In genomic region chr15:38053786-38054185, GRCh38 we compare ENCODE assay signal across 1 cellular context.
TF ChIP-seq lines count a peak whose summit lies in the region.

No MANE protein-coding gene starts in this region.

TF ChIP-seq in IMR-90, 13 proteins besides CTCF, POLR2A, EP300 and RAD21 (continued from another document):
- TF ChIP-seq NFE2L2 (IDR thresholded peaks at IDR 0.05; ENCODE audit: low read depth, low read length) (no peak), SMC3 (IDR thresholded peaks at IDR 0.05; ENCODE audit: low read depth, low read length) (no peak), MAFK (IDR thresholded peaks at IDR 0.05; ENCODE audit: low read depth, low read length) (no peak), USF2 (IDR thresholded peaks at IDR 0.05; ENCODE audit: low read depth, low read length) (no peak), RCOR1 (IDR thresholded peaks at IDR 0.05; ENCODE audit: insufficient replicate concordance, low read length) (no peak), MXI1 (IDR thresholded peaks at IDR 0.05; ENCODE audit: borderline replicate concordance, low read depth, low read length) (no peak), CEBPB (IDR thresholded peaks at IDR 0.05; ENCODE audit: low read depth, low read length) (no peak), CHD1 (IDR thresholded peaks at IDR 0.05; ENCODE audit: low read depth, low read length) (no peak)
- TF ChIP-seq, protein P1, sequence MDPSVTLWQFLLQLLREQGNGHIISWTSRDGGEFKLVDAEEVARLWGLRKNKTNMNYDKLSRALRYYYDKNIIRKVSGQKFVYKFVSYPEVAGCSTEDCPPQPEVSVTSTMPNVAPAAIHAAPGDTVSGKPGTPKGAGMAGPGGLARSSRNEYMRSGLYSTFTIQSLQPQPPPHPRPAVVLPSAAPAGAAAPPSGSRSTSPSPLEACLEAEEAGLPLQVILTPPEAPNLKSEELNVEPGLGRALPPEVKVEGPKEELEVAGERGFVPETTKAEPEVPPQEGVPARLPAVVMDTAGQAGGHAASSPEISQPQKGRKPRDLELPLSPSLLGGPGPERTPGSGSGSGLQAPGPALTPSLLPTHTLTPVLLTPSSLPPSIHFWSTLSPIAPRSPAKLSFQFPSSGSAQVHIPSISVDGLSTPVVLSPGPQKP (IDR thresholded peaks at IDR 0.05; ENCODE audit: borderline replicate concordance, low read depth, low read length), result no peak
